ENCODE assay signal across 1 cellular context in genomic region chr16:89623511-89624232, GRCh38.
TF ChIP-seq lines count a peak whose summit lies in the region.

No MANE protein-coding gene starts in this region.

TF ChIP-seq in HepG2, 621 proteins besides CTCF, POLR2A, EP300 and RAD21 (continued from another document):
- TF ChIP-seq ZNF280B (CRISPR knock-in tag; IDR thresholded peaks at IDR 0.05; ENCODE audit: borderline replicate concordance) (0 out of 2 replicates have a peak, but pooled peaks have one; percentile 20), ZFP41 (CRISPR knock-in tag; IDR thresholded peaks at IDR 0.05; ENCODE audit: borderline replicate concordance) (no peak; the same call in 1 of the 2 replicates), NFYC (CRISPR knock-in tag; IDR thresholded peaks at IDR 0.05) (no peak), ZNF263 (CRISPR knock-in tag; IDR thresholded peaks at IDR 0.05) (peak; percentile 61), FOXJ3 (CRISPR knock-in tag; IDR thresholded peaks at IDR 0.05; ENCODE audit: borderline replicate concordance) (no peak), ZNF737 (CRISPR knock-in tag; IDR thresholded peaks at IDR 0.05; ENCODE audit: borderline replicate concordance) (no peak), KDM5A (IDR thresholded peaks at IDR 0.05; ENCODE audit: borderline replicate concordance, low read length) (no peak), ETV6 (CRISPR knock-in tag; conservative IDR thresholded peaks at IDR 0.05) (no peak), BRF2 (CRISPR knock-in tag; IDR thresholded peaks at IDR 0.05) (no peak), ELF1 (CRISPR knock-in tag; IDR thresholded peaks at IDR 0.05) (no peak), FOXK1 (CRISPR knock-in tag; IDR thresholded peaks at IDR 0.05; ENCODE audit: borderline replicate concordance, low read depth) (no peak), ZKSCAN8 (CRISPR knock-in tag; IDR thresholded peaks at IDR 0.05; ENCODE audit: borderline replicate concordance) (no peak), NCOA2 (CRISPR knock-in tag; IDR thresholded peaks at IDR 0.05) (no peak), KDM5B (CRISPR knock-in tag; IDR thresholded peaks at IDR 0.05; ENCODE audit: borderline replicate concordance) (0 out of 2 replicates have a peak, but pooled peaks have one; percentile 61), ZNF225 (CRISPR knock-in tag; IDR thresholded peaks at IDR 0.05) (no peak; the same call in 1 of the 2 replicates), ASH2L (IDR thresholded peaks at IDR 0.05; ENCODE audit: insufficient read length, low read depth, low read length) (no peak), ZNF772 (CRISPR knock-in tag; IDR thresholded peaks at IDR 0.05) (no peak), E2F5 (CRISPR knock-in tag; conservative IDR thresholded peaks at IDR 0.05) (no peak; the same call in 1 of the 2 replicates), ZNF468 (CRISPR knock-in tag; IDR thresholded peaks at IDR 0.05) (no peak), MAF1 (CRISPR knock-in tag; IDR thresholded peaks at IDR 0.05; ENCODE audit: borderline replicate concordance) (no peak), MEIS1 (CRISPR knock-in tag; IDR thresholded peaks at IDR 0.05; ENCODE audit: borderline replicate concordance) (no peak), SPEN (CRISPR knock-in tag; IDR thresholded peaks at IDR 0.05; ENCODE audit: low read depth) (no peak), SRSF9 (IDR thresholded peaks at IDR 0.05; ENCODE audit: borderline replicate concordance, insufficient read depth, low read depth, low read length, poor library complexity, severe bottlenecking) (no peak), ZNF510 (CRISPR knock-in tag; IDR thresholded peaks at IDR 0.05; ENCODE audit: low read depth) (no peak), EEA1 (CRISPR knock-in tag; IDR thresholded peaks at IDR 0.05; ENCODE audit: borderline replicate concordance) (no peak), KLF11 (CRISPR knock-in tag; IDR thresholded peaks at IDR 0.05) (no peak), HCFC1 (IDR thresholded peaks at IDR 0.05; ENCODE audit: low read depth, low read length) (0 out of 2 replicates have a peak, but pooled peaks have one; percentile 10), SCMH1 (CRISPR knock-in tag; IDR thresholded peaks at IDR 0.05; ENCODE audit: borderline replicate concordance) (no peak), PAX8 (CRISPR knock-in tag; IDR thresholded peaks at IDR 0.05; ENCODE audit: borderline replicate concordance) (no peak), PHB2 (IDR thresholded peaks at IDR 0.05; ENCODE audit: partially characterized antibody) (no peak), ZNF775 (CRISPR knock-in tag; IDR thresholded peaks at IDR 0.05; ENCODE audit: borderline replicate concordance) (no peak), SMARCE1 (IDR thresholded peaks at IDR 0.05; ENCODE audit: borderline replicate concordance) (no peak), EED (CRISPR knock-in tag; IDR thresholded peaks at IDR 0.05) (0 out of 2 replicates have a peak, but pooled peaks have one; percentile 27), MTA3 (CRISPR knock-in tag; IDR thresholded peaks at IDR 0.05) (no peak), ZFP82 (CRISPR knock-in tag; IDR thresholded peaks at IDR 0.05; ENCODE audit: borderline replicate concordance) (no peak), KDM1A (CRISPR knock-in tag; IDR thresholded peaks at IDR 0.05) (no peak), MTERF4 (CRISPR knock-in tag; IDR thresholded peaks at IDR 0.05) (no peak), MTA1 (CRISPR knock-in tag; IDR thresholded peaks at IDR 0.05; ENCODE audit: borderline replicate concordance) (no peak), JDP2 (CRISPR knock-in tag; IDR thresholded peaks at IDR 0.05; ENCODE audit: borderline replicate concordance) (no peak), ZBTB2 (CRISPR knock-in tag; IDR thresholded peaks at IDR 0.05; ENCODE audit: low read depth) (no peak), RNF219 (CRISPR knock-in tag; IDR thresholded peaks at IDR 0.05) (no peak), CBX2 (IDR thresholded peaks at IDR 0.05; ENCODE audit: low read depth, low read length) (no peak), CBX2 (CRISPR knock-in tag; IDR thresholded peaks at IDR 0.05; ENCODE audit: low read depth) (no peak), ZFAT (CRISPR knock-in tag; conservative IDR thresholded peaks at IDR 0.05) (no peak), ZNF879 (CRISPR knock-in tag; IDR thresholded peaks at IDR 0.05) (no peak)
- TF ChIP-seq, protein P1, sequence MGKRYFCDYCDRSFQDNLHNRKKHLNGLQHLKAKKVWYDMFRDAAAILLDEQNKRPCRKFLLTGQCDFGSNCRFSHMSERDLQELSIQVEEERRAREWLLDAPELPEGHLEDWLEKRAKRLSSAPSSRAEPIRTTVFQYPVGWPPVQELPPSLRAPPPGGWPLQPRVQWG (CRISPR knock-in tag; IDR thresholded peaks at IDR 0.05; ENCODE audit: borderline replicate concordance, low read depth), result no peak
- TF ChIP-seq, protein P2, sequence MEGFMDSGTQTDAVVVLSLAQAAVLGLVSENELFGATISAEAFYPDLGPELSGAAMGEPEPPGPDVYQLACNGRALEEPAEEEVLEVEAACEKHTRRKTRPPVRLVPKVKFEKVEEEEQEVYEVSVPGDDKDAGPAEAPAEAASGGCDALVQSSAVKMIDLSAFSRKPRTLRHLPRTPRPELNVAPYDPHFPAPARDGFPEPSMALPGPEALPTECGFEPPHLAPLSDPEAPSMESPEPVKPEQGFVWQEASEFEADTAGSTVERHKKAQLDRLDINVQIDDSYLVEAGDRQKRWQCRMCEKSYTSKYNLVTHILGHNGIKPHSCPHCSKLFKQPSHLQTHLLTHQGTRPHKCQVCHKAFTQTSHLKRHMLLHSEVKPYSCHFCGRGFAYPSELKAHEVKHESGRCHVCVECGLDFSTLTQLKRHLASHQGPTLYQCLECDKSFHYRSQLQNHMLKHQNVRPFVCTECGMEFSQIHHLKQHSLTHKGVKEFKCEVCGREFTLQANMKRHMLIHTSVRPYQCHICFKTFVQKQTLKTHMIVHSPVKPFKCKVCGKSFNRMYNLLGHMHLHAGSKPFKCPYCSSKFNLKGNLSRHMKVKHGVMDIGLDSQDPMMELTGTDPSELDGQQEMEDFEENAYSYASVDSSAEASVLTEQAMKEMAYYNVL (CRISPR knock-in tag; IDR thresholded peaks at IDR 0.05; ENCODE audit: borderline replicate concordance), result no peak
- TF ChIP-seq, protein P3, sequence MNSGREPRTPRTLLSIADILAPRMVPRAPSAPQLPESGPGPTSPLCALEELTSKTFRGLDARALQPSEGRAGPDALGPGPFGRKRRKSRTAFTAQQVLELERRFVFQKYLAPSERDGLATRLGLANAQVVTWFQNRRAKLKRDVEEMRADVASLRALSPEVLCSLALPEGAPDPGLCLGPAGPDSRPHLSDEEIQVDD (CRISPR knock-in tag; IDR thresholded peaks at IDR 0.05; ENCODE audit: borderline replicate concordance), result no peak; the same call in 1 of the 2 replicates
- TF ChIP-seq, protein P4, sequence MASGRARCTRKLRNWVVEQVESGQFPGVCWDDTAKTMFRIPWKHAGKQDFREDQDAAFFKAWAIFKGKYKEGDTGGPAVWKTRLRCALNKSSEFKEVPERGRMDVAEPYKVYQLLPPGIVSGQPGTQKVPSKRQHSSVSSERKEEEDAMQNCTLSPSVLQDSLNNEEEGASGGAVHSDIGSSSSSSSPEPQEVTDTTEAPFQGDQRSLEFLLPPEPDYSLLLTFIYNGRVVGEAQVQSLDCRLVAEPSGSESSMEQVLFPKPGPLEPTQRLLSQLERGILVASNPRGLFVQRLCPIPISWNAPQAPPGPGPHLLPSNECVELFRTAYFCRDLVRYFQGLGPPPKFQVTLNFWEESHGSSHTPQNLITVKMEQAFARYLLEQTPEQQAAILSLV (CRISPR knock-in tag; IDR thresholded peaks at IDR 0.05; ENCODE audit: borderline replicate concordance), result peak; percentile 16; the same call in 1 of the 2 replicates
- TF ChIP-seq, protein P5, sequence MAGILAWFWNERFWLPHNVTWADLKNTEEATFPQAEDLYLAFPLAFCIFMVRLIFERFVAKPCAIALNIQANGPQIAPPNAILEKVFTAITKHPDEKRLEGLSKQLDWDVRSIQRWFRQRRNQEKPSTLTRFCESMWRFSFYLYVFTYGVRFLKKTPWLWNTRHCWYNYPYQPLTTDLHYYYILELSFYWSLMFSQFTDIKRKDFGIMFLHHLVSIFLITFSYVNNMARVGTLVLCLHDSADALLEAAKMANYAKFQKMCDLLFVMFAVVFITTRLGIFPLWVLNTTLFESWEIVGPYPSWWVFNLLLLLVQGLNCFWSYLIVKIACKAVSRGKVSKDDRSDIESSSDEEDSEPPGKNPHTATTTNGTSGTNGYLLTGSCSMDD (CRISPR knock-in tag; IDR thresholded peaks at IDR 0.05), result no peak
